Comparison of ENCODE assay signal across 11 cellular contexts in the genomic region with DNA sequence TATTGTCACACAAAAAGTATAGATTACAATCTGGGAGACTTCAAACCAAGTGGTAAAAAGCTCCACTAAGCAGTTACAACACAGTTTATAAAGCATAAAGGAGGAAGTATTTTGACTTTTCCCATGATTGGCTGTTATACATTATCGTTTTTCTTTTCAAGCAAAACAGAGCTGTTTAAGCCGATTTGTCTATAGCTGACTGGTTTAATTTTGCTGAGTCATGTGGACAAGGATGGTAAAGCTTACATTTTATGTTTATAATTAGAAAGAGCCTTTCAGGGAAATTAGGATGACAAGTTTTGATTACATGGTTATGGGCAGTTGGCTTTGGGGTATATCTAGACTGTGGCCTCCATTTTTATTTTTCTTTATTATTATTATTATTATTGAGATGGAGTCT.
"Had no signal": no experiment of that assay in that cellular context is flagged by ENCODE, and none has a peak within 500 bp of the region (broad histone marks: within the 10 kb centered on the region; RNA-seq: fewer than 3 reads in every experiment).

No MANE protein-coding gene starts in this region.

- DNase-seq: activated CD4-positive, alpha-beta T cell treated with anti-CD3 and anti-CD28 coated beads, Interleukin-2, amount 50 U/mL, for 48 hours; activated CD8-positive, alpha-beta memory T cell treated with anti-CD3 and anti-CD28 coated beads, Interleukin-2, amount 10 ng/mL, durations not matched to agents 7 days and 5 days; activated effector memory CD4-positive, alpha-beta T cell treated with anti-CD3 and anti-CD28 coated beads, Interleukin-2, amount 50 U/mL, for 16 hours; activated T-cell treated with anti-CD3 and anti-CD28 coated beads, Interleukin-2, amount 50 U/mL, for 4 hours; amygdala; effector memory CD4-positive, alpha-beta T cell; foreskin keratinocyte; occipital lobe; stimulated activated CD4-positive, alpha-beta T cell treated with anti-CD3 and anti-CD28 coated beads, Interleukin-15, amount 100 ng/mL, for 24 hours; stimulated activated CD4-positive, alpha-beta T cell treated with anti-CD3 and anti-CD28 coated beads, Interleukin-4, amount 100 ng/mL, for 24 hours; T-helper 17 cell had no signal

- H3K27ac ChIP-seq: foreskin keratinocyte had no signal

- H3K27me3 ChIP-seq: foreskin keratinocyte had no signal

- H3K4me1 ChIP-seq: foreskin keratinocyte had no signal
